ENCODE assay signal across 21 cellular contexts in the genomic region with DNA sequence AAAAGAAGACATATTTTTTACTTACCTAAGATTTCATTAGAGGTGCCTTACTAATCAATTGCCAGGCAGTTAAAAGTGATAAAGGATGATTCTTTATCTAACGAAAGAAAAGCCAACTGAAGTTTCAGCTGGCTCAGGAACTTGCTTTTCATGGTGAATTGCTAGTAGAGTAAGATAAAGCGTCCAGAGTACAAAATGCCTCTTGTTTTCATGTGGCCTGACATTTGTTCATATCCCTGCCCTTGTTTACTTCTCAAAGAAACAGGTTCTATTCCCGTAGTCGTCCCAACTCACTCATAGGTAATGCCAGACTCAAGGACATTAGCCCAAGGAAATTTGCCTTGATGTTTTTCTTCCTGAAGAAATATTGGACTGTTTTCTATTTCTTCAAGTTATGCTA.
DNase-seq lines count a peak whose midpoint lies in the region; ATAC-seq and TF ChIP-seq lines count a peak whose summit lies in the region.
"Had no signal": no experiment of that assay in that cellular context is flagged by ENCODE, and none has a peak within 500 bp of the region (broad histone marks: within the 10 kb centered on the region; RNA-seq: fewer than 3 reads in every experiment).

No MANE protein-coding gene starts in this region.

- H3K36me3 ChIP-seq in cardiac muscle cell (no peaks in the 10 kb centered on the region), rectal smooth muscle tissue (ENCODE audit: control insufficient read depth, insufficient read depth, low read length) (no peaks in the 10 kb centered on the region), upper lobe of left lung (no peaks in the 10 kb centered on the region)
- H3K36me3 ChIP-seq: neutrophil, tibial artery had no signal

- H3K4me3 ChIP-seq in cardiac muscle cell (no peak overlapping the region), rectal smooth muscle tissue (ENCODE audit: low read length) (no peak overlapping the region), upper lobe of left lung (no peak overlapping the region)
- H3K4me3 ChIP-seq: tibial artery had no signal

- DNase-seq in cardiac muscle cell (ENCODE audit: low read depth in 1 of 2, low spot score in 1 of 2) (no peak), Right ventricle myocardium inferior (ENCODE audit: missing footprints) (no peak), mesothelial cell of epicardium (ENCODE audit: low spot score in 2 of 2, unreplicated experiment in 2 of 2) (no peak), upper lobe of left lung (no peak), 8988T (no peak), anterior cingulate cortex (lab: John Stamatoyannopoulos, UW) (no peak)
- DNase-seq: activated CD4-positive, alpha-beta T cell treated with anti-CD3 and anti-CD28 coated beads, Interleukin-2, amount 10 ng/mL, durations not matched to agents 24 days and 14 days; activated CD8-positive, alpha-beta memory T cell treated with anti-CD3 and anti-CD28 coated beads, Interleukin-2, amount 50 U/mL, for 48 hours; activated effector memory CD4-positive, alpha-beta T cell treated with anti-CD3 and anti-CD28 coated beads, Interleukin-2, amount 50 U/mL, for 16 hours; COR-L47; foreskin keratinocyte; KG1; midbrain; NCI-H526 treated with DMSO at 0.1 percent for 48 hours; SHP77 treated with DMSO at 0.1 percent for 48 hours; T-cell; tibial artery had no signal

- intact Hi-C loops in Right ventricle myocardium inferior (cut with DNase I) = loop anchor here (5.0 to 10.0 kb wide), 3 partner anchors 98 to 484 kb away; no protein-coding TSS in a partner anchor

- H3K27me3 ChIP-seq in cardiac muscle cell (no peaks in the 10 kb centered on the region), rectal smooth muscle tissue (ENCODE audit: control insufficient read depth, insufficient read depth, low read length) (no peaks in the 10 kb centered on the region), upper lobe of left lung (no peaks in the 10 kb centered on the region)
- H3K27me3 ChIP-seq: foreskin keratinocyte, neutrophil, tibial artery had no signal

- H3K36me3 Mint-ChIP-seq in mesothelial cell of epicardium = no peaks in the 10 kb centered on the region

- H3K9me3 Mint-ChIP-seq in mesothelial cell of epicardium = no peaks in the 10 kb centered on the region
- H3K9me3 Mint-ChIP-seq: activated CD4-positive, alpha-beta T cell treated with anti-CD3 and anti-CD28 coated beads, Interleukin-2, amount 10 ng/mL, durations not matched to agents 24 days and 14 days; dendritic cell treated with granulocyte-macrophage colony-stimulating factor and Interleukin-4, amounts not matched to agents 40 ng/mL and 50 ng/mL, for 4 days; T-cell had no signal

- peaks cover 70% of the 10 kb centered on the region for H3K4me1 Mint-ChIP-seq in mesothelial cell of epicardium
- H3K4me1 Mint-ChIP-seq: T-cell had no signal

- no peak overlapping the region for H3K9ac ChIP-seq in rectal smooth muscle tissue (ENCODE audit: low read length)

- ATAC-seq in Right ventricle myocardium inferior = no peak
- no peak for ATAC-seq in upper lobe of left lung (ENCODE audit: low FRiP score in 2 of 2)
- no peak for ATAC-seq in GM18520 (IDR thresholded peaks at IDR 0.05; ENCODE audit: unreplicated experiment)
- ATAC-seq: foreskin keratinocyte, T-cell had no signal

- H3K27me3 Mint-ChIP-seq in mesothelial cell of epicardium (ENCODE audit: low read depth) = no peaks in the 10 kb centered on the region
- H3K27me3 Mint-ChIP-seq: activated CD4-positive, alpha-beta T cell treated with anti-CD3 and anti-CD28 coated beads, Interleukin-2, amount 10 ng/mL, durations not matched to agents 24 days and 14 days; dendritic cell treated with granulocyte-macrophage colony-stimulating factor and Interleukin-4, amounts not matched to agents 40 ng/mL and 50 ng/mL, for 4 days; T-cell had no signal

- no peak for TF ChIP-seq POLR2A in upper lobe of left lung (IDR thresholded peaks at IDR 0.05)

- H3K4me1 ChIP-seq in cardiac muscle cell (ENCODE audit: low read depth) (peaks cover 21% of the 10 kb centered on the region), rectal smooth muscle tissue (ENCODE audit: control insufficient read depth, insufficient read depth, low read length) (peaks cover 67% of the 10 kb centered on the region), upper lobe of left lung (peaks cover 12 to 25% (median 23%) of the 10 kb centered on the region in 4 donors)

- H3K9me3 ChIP-seq in cardiac muscle cell (ENCODE audit: low read depth) (no peaks in the 10 kb centered on the region), upper lobe of left lung (no peaks in the 10 kb centered on the region)
- H3K9me3 ChIP-seq: neutrophil, tibial artery had no signal

- peak overlapping the region; percentile 34 for H3K27ac ChIP-seq in cardiac muscle cell
- peak overlapping the region; percentile 93 for H3K27ac ChIP-seq in rectal smooth muscle tissue (ENCODE audit: low read depth, low read length)
- H3K27ac ChIP-seq in upper lobe of left lung = peak overlapping the region in 3 of 4 donors; percentile 43 to 71 (median 57)
- H3K27ac ChIP-seq: foreskin keratinocyte, neutrophil, tibial artery had no signal

- TF ChIP-seq CTCF in cardiac muscle cell (IDR thresholded peaks at IDR 0.05; ENCODE audit: low read depth, low read length) (no peak), mesothelial cell of epicardium (IDR thresholded peaks at IDR 0.05; ENCODE audit: unreplicated experiment) (no peak), upper lobe of left lung (IDR thresholded peaks at IDR 0.05) (no peak)

- WGBS in upper lobe of left lung, 2 donors = 61 to 70% methylated on average over 4 of the region's 4 CpGs

- TF ChIP-seq EP300 in upper lobe of left lung (IDR thresholded peaks at IDR 0.05) = no peak

- peak overlapping the region; percentile 93 for H3K27ac Mint-ChIP-seq in mesothelial cell of epicardium
- H3K27ac Mint-ChIP-seq: activated CD4-positive, alpha-beta T cell treated with anti-CD3 and anti-CD28 coated beads, Interleukin-2, amount 10 ng/mL, durations not matched to agents 24 days and 14 days; dendritic cell treated with granulocyte-macrophage colony-stimulating factor and Interleukin-4, amounts not matched to agents 40 ng/mL and 50 ng/mL, for 4 days; T-cell had no signal

- H3K4me3 Mint-ChIP-seq in mesothelial cell of epicardium = no peak overlapping the region
- H3K4me3 Mint-ChIP-seq: activated CD4-positive, alpha-beta T cell treated with anti-CD3 and anti-CD28 coated beads, Interleukin-2, amount 10 ng/mL, durations not matched to agents 24 days and 14 days; dendritic cell treated with granulocyte-macrophage colony-stimulating factor and Interleukin-4, amounts not matched to agents 40 ng/mL and 50 ng/mL, for 4 days; T-cell had no signal

Comparison
In these comparisons a context has a peak if more than half of its experiments do, and no peak if none do; other contexts are left out.
1. H3K27ac ChIP-seq: peak in every context shown above with its lines; median percentile 93 in rectal smooth muscle tissue; 57 in upper lobe of left lung; 34 in cardiac muscle cell.